ENCODE assay signal across 2 cellular contexts in the genomic region with DNA sequence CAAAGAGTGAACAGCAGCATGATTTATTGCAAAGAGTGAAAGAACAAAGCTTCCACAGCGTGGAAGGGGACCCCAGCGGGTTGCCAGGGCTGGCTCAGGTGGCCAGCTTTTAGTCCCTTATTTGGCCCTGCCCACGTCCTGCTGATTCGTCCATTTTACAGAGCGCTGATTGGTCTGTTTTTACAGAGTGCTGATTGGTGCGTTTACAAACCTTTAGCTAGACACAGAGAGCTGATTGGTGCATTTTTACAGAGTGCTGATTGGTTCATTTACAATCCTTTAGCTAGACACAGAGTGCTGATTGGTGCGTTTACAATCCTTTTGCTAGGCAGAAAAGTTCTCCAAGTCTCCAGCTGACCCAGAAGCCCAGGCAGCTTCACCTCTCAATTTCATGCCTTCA.
TF ChIP-seq lines count a peak whose summit lies in the region.

No MANE protein-coding gene starts in this region.

TF ChIP-seq in WTC11, 78 proteins besides CTCF, POLR2A, EP300 and RAD21:
- peak; percentile 14; the same call in 1 of the 2 replicates for TF ChIP-seq NFYB (CRISPR knock-in tag; conservative IDR thresholded peaks at IDR 0.05; ENCODE audit: low read depth)
TF ChIP-seq in WTC11: peak in this region for 1; not testable (repeated sequence) for 77.

TF ChIP-seq in K562, 482 proteins besides CTCF, POLR2A, EP300 and RAD21:
- TF ChIP-seq NFYB (IDR thresholded peaks at IDR 0.05; ENCODE audit: extremely low read depth, insufficient read length) = peak; percentile 53
